In genomic region chr21:37378700-37379139, GRCh38 we compare ENCODE assay signal across 15 cellular contexts. TPM values are rescaled to one million over a fixed set of nuclear protein-coding genes. Genes with fewer than 3 reads are reported as not detected.
A peak's percentile ranks its signal among the peaks of the same experiment; 100 is the strongest.
DNase-seq lines count a peak whose midpoint lies in the region; ATAC-seq and TF ChIP-seq lines count a peak whose summit lies in the region.
"Had no signal": no experiment of that assay in that cellular context is flagged by ENCODE, and none has a peak within 500 bp of the region (broad histone marks: within the 10 kb centered on the region; RNA-seq: fewer than 3 reads in every experiment).

No MANE protein-coding gene starts in this region.

- H3K4me3 ChIP-seq in breast epithelium = no peak overlapping the region
- H3K4me3 ChIP-seq in SU-DHL-6 (ENCODE audit: insufficient read depth, low read length, poor library complexity, severe bottlenecking) = no peak overlapping the region

- no peak overlapping the region for H3K27ac ChIP-seq in breast epithelium
- H3K27ac ChIP-seq in SU-DHL-6 (ENCODE audit: low read depth, low read length) = no peak overlapping the region
- H3K27ac ChIP-seq: brain microvascular endothelial cell had no signal

- H3K36me3 ChIP-seq in breast epithelium = no peaks in the 10 kb centered on the region
- no peaks in the 10 kb centered on the region for H3K36me3 ChIP-seq in SU-DHL-6 (ENCODE audit: low read length)
- H3K36me3 ChIP-seq: brain microvascular endothelial cell had no signal

- no peaks in the 10 kb centered on the region for H3K9me2 ChIP-seq in SU-DHL-6 (replicated peaks; ENCODE audit: insufficient read depth, low read length)

- H3K27ac Mint-ChIP-seq in MCF 10A (ENCODE audit: low read depth, unreplicated experiment) = peak overlapping the region; percentile 14
- H3K27ac Mint-ChIP-seq in effector memory CD8-positive, alpha-beta T cell = peak overlapping the region; percentile 6 to 10
- H3K27ac Mint-ChIP-seq in stimulated activated naive CD8-positive, alpha-beta T cell treated with anti-CD3 and anti-CD28 coated beads, Interleukin-15, amount 100 ng/mL, for 72 hours = peak overlapping the region in 1 of 2 donors; percentile 7

- H3K79me2 ChIP-seq in SU-DHL-6 (ENCODE audit: insufficient read depth, low read length) = peaks cover 100% of the 10 kb centered on the region

- H3K9me3 ChIP-seq in breast epithelium (no peaks in the 10 kb centered on the region), SU-DHL-6 (ENCODE audit: insufficient read depth, low read length) (no peaks in the 10 kb centered on the region)

- no peak overlapping the region for H2AFZ ChIP-seq in SU-DHL-6 (ENCODE audit: low read depth, low read length, severe bottlenecking)

- POLR2A ChIA-PET in MCF 10A (lab: Yijun Ruan, JAX) = interaction anchor here (0.8 to 0.9 kb wide), 2 partner anchors 9 to 38 kb away, joined by 3 read pairs; no protein-coding TSS in a partner anchor

- intact Hi-C loops in MCF 10A (cut with micrococcal nuclease) (no loop called here), breast epithelium (cut with DNase I; ENCODE audit: low total_unique reads) (no loop called here)

- DNase-seq in MCF 10A (ENCODE audit: unreplicated experiment) = no peak
- DNase-seq in breast epithelium (ENCODE audit: low spot score in 2 of 2) = no peak
- no peak for DNase-seq in effector memory CD8-positive, alpha-beta T cell
- no peak for DNase-seq in stimulated activated naive CD8-positive, alpha-beta T cell treated with anti-CD3 and anti-CD28 coated beads, Interleukin-15, amount 100 ng/mL, for 72 hours
- no peak for DNase-seq in GM20000 (ENCODE audit: low spot score)
- no peak for DNase-seq in hippocampal formation (lab: John Stamatoyannopoulos, UW)
- DNase-seq in Kasumi-1 (lab: John Stamatoyannopoulos, UW) = no peak
- DNase-seq: brain microvascular endothelial cell; DMS79; effector memory CD4-positive, alpha-beta T cell; foreskin fibroblast; NCI-H1092; posterior cingulate gyrus; SIG-M5 had no signal

- H3K9me3 Mint-ChIP-seq in MCF 10A (ENCODE audit: unreplicated experiment) = peaks cover 5% of the 10 kb centered on the region
- no peaks in the 10 kb centered on the region for H3K9me3 Mint-ChIP-seq in effector memory CD8-positive, alpha-beta T cell
- H3K9me3 Mint-ChIP-seq in stimulated activated naive CD8-positive, alpha-beta T cell treated with anti-CD3 and anti-CD28 coated beads, Interleukin-15, amount 100 ng/mL, for 72 hours = peaks cover 5% of the 10 kb centered on the region in 2 donors

- H4K20me1 ChIP-seq in SU-DHL-6 (ENCODE audit: low read depth, low read length) = peaks cover 61% of the 10 kb centered on the region

- TF ChIP-seq CTCF in MCF 10A (IDR thresholded peaks at IDR 0.05; ENCODE audit: unreplicated experiment) (no peak), breast epithelium (IDR thresholded peaks at IDR 0.05) (no peak), SU-DHL-6 (IDR thresholded peaks at IDR 0.05; ENCODE audit: insufficient read depth, low read length, poor library complexity, severe bottlenecking) (no peak), GM20000 (IDR thresholded peaks at IDR 0.05; ENCODE audit: extremely low read depth, missing control alignments) (no peak)

- no TSS peak for BruUV-seq in MCF 10A (replicated peaks; lab: Mats Ljungman, UMichigan)

- CTCF ChIA-PET in MCF 10A (lab: Yijun Ruan, JAX) = interaction anchor here (0.6 kb wide), 1 partner anchor 10 kb away, joined by 3 read pairs; no protein-coding TSS in a partner anchor

- H3K4me3 Mint-ChIP-seq in MCF 10A (ENCODE audit: unreplicated experiment) = no peak overlapping the region
- peak overlapping the region; percentile 43 to 62 for H3K4me3 Mint-ChIP-seq in effector memory CD8-positive, alpha-beta T cell
- peak overlapping the region; percentile 54 to 64 for H3K4me3 Mint-ChIP-seq in stimulated activated naive CD8-positive, alpha-beta T cell treated with anti-CD3 and anti-CD28 coated beads, Interleukin-15, amount 100 ng/mL, for 72 hours

- H3K36me3 Mint-ChIP-seq in MCF 10A (ENCODE audit: insufficient read depth, unreplicated experiment) = peaks cover 7% of the 10 kb centered on the region
- H3K36me3 Mint-ChIP-seq in effector memory CD8-positive, alpha-beta T cell (ENCODE audit: insufficient read depth) = peaks cover 14% of the 10 kb centered on the region

- H3K27me3 ChIP-seq in breast epithelium (no peaks in the 10 kb centered on the region), SU-DHL-6 (ENCODE audit: low read length) (no peaks in the 10 kb centered on the region)
- H3K27me3 ChIP-seq: brain microvascular endothelial cell had no signal

- H3F3A ChIP-seq in SU-DHL-6 (ENCODE audit: insufficient read depth) = peaks cover 5% of the 10 kb centered on the region; the same call in 1 of the 2 replicates

- peaks cover 53% of the 10 kb centered on the region for H3K4me1 Mint-ChIP-seq in MCF 10A (ENCODE audit: insufficient read depth, unreplicated experiment)
- H3K4me1 Mint-ChIP-seq in effector memory CD8-positive, alpha-beta T cell (ENCODE audit: low read depth in 2 of 2) = peaks cover 69 to 77% of the 10 kb centered on the region in 2 donors
- peaks cover 78% of the 10 kb centered on the region for H3K4me1 Mint-ChIP-seq in stimulated activated naive CD8-positive, alpha-beta T cell treated with anti-CD3 and anti-CD28 coated beads, Interleukin-15, amount 100 ng/mL, for 72 hours

- ATAC-seq in effector memory CD8-positive, alpha-beta T cell (replicated peaks) = no peak
- ATAC-seq in stimulated activated naive CD8-positive, alpha-beta T cell treated with anti-CD3 and anti-CD28 coated beads, Interleukin-15, amount 100 ng/mL, for 72 hours = no peak

- no peak overlapping the region for H3K9ac ChIP-seq in SU-DHL-6 (ENCODE audit: low read length)

- no peaks in the 10 kb centered on the region for H3K27me3 Mint-ChIP-seq in MCF 10A (ENCODE audit: insufficient read depth, unreplicated experiment)
- no peaks in the 10 kb centered on the region for H3K27me3 Mint-ChIP-seq in effector memory CD8-positive, alpha-beta T cell
- no peaks in the 10 kb centered on the region for H3K27me3 Mint-ChIP-seq in stimulated activated naive CD8-positive, alpha-beta T cell treated with anti-CD3 and anti-CD28 coated beads, Interleukin-15, amount 100 ng/mL, for 72 hours

- H3K4me1 ChIP-seq in breast epithelium = no peaks in the 10 kb centered on the region

- no peak for TF ChIP-seq POLR2A in breast epithelium (IDR thresholded peaks at IDR 0.05)

- peak overlapping the region; percentile 23 for H3K4me2 ChIP-seq in SU-DHL-6 (ENCODE audit: low read depth, low read length, poor library complexity, severe bottlenecking)

RNA-seq across cellular contexts. Expression of gene DYRK1A, which starts 12.1 kb away (rescaled TPM):
- total RNA-seq in MCF 10A (2022) (58.6 and 63.1 TPM in 2 replicates), breast epithelium (100 to 1,000 TPM in 1 of 3 donors, 10 to 100 TPM in 2; 71.7 to 138 (median 93.1) TPM)
